16 cellular contexts compared by ENCODE assay signal in the genomic region with DNA sequence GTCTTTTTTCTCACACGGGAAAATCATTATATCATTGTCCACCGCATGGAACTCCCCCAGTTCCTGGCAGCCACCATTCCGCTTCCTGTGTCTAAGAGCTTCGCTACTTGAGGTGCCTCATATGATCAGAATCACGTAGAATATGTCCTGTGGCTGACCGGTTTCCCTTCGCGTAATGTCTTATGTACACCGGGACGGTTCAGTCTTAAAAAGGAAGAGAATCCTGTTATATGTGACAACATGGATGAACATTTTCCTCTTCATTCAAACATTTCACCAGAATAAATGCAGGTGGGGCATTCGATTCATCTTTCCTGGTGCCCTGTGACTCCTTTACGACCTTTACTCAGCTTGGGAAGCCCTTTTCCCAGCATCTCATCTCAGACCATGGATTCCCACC.
DNase-seq lines count a peak whose midpoint lies in the region; ATAC-seq and TF ChIP-seq lines count a peak whose summit lies in the region.
"Had no signal": no experiment of that assay in that cellular context is flagged by ENCODE, and none has a peak within 500 bp of the region (broad histone marks: within the 10 kb centered on the region; RNA-seq: fewer than 3 reads in every experiment).

No MANE protein-coding gene starts in this region.

- H3K79me2 ChIP-seq in GM23338 (replicated peaks; ENCODE audit: insufficient read depth) (no peaks in the 10 kb centered on the region), trophoblast cell (ENCODE audit: control insufficient read depth, insufficient read depth, low read length, poor library complexity) (no peaks in the 10 kb centered on the region)

- H3K14ac ChIP-seq in trophoblast cell (ENCODE audit: low read length), result no peak overlapping the region

- TF ChIP-seq POLR2A in esophagus muscularis mucosa (IDR thresholded peaks at IDR 0.05; ENCODE audit: low read depth), result no peak

- no peak overlapping the region for H3K27ac Mint-ChIP-seq in GM23338
- H3K27ac Mint-ChIP-seq: CD4-positive, alpha-beta T cell had no signal

- H3K27ac ChIP-seq in GM23338 (ENCODE audit: low read depth) (no peak overlapping the region), esophagus muscularis mucosa (replicated peaks in 1 of 4) (no peak overlapping the region), trophoblast cell (ENCODE audit: low read depth, low read length) (no peak overlapping the region)
- H3K27ac ChIP-seq: C4-2B had no signal

- H2BK5ac ChIP-seq in trophoblast cell (ENCODE audit: low read depth, low read length, poor library complexity), result no peak overlapping the region

- 0 out of 3 replicates have a peak, but pooled peaks cover 3% of the 10 kb centered on the region for H3K9me3 Mint-ChIP-seq in GM23338
- H3K9me3 Mint-ChIP-seq: CD4-positive, alpha-beta T cell had no signal

- WGBS in esophagus muscularis mucosa, result 92% methylated on average over 12 of the region's 12 CpGs
- WGBS in trophoblast cell (ENCODE audit: extremely low coverage, insufficient coverage, insufficient read length), result no CpG with 5 or more reads among the region's 12 CpGs

- H3K36me3 Mint-ChIP-seq in GM23338 (ENCODE audit: low read depth), result no peaks in the 10 kb centered on the region

- H3K79me1 ChIP-seq in trophoblast cell (ENCODE audit: low read length), result no peaks in the 10 kb centered on the region

- H3K4me1 ChIP-seq in ES-I3 (ENCODE audit: insufficient read depth, low read length), result peaks cover 9% of the 10 kb centered on the region; the same call in 1 of the 2 replicates
- no peaks in the 10 kb centered on the region for H3K4me1 ChIP-seq in GM23338 (ENCODE audit: insufficient read depth)
- H3K4me1 ChIP-seq in esophagus muscularis mucosa, result peaks cover 0 to 19% (median 16%) of the 10 kb centered on the region in 4 donors
- no peaks in the 10 kb centered on the region for H3K4me1 ChIP-seq in trophoblast cell (ENCODE audit: control insufficient read depth in 1 of 2, insufficient read depth in 2 of 2, low read length in 2 of 2)
- H3K4me1 ChIP-seq: Caco-2 had no signal

- no peak for TF ChIP-seq EP300 in esophagus muscularis mucosa (IDR thresholded peaks at IDR 0.05)

- H3F3A ChIP-seq in GM23338 (replicated peaks; ENCODE audit: low read depth), result no peaks in the 10 kb centered on the region

- H4K20me1 ChIP-seq in GM23338 (replicated peaks; ENCODE audit: insufficient read depth), result no peaks in the 10 kb centered on the region

- ATAC-seq in GM23338 (no peak), HG03469 (IDR thresholded peaks at IDR 0.05; ENCODE audit: unreplicated experiment) (no peak)
- ATAC-seq: GM12878, K562 had no signal

- H3K9me3 ChIP-seq in ES-I3 (ENCODE audit: control insufficient read depth, insufficient read depth, low read length) (no peaks in the 10 kb centered on the region), esophagus muscularis mucosa (no peaks in the 10 kb centered on the region), trophoblast cell (ENCODE audit: insufficient read depth, low read depth, low read length) (peaks cover 6% of the 10 kb centered on the region)
- H3K9me3 ChIP-seq: Caco-2 had no signal

- TF ChIP-seq CTCF in GM23338 (conservative IDR thresholded peaks at IDR 0.05; ENCODE audit: low read depth in 2 of 2), result no peak
- TF ChIP-seq CTCF in esophagus muscularis mucosa (IDR thresholded peaks at IDR 0.05), result no peak

- H3K4me1 Mint-ChIP-seq in GM23338, result peaks cover 9% of the 10 kb centered on the region; the same call in 2 of the 3 replicates

- no peak overlapping the region for H3K4me3 Mint-ChIP-seq in GM23338
- H3K4me3 Mint-ChIP-seq: CD4-positive, alpha-beta T cell had no signal

- peaks cover 3% of the 10 kb centered on the region for H3K27me3 Mint-ChIP-seq in GM23338 (ENCODE audit: insufficient read depth, low read depth, poor library complexity)

- no peak overlapping the region for H4K8ac ChIP-seq in trophoblast cell (ENCODE audit: low read depth, low read length)

- H3K27me3 ChIP-seq in GM23338 (ENCODE audit: insufficient read depth) (no peaks in the 10 kb centered on the region), esophagus muscularis mucosa (no peaks in the 10 kb centered on the region), trophoblast cell (ENCODE audit: insufficient read depth, low read length) (no peaks in the 10 kb centered on the region)

- H2AK5ac ChIP-seq in trophoblast cell (ENCODE audit: low read length), result no peak overlapping the region

- H3K36me3 ChIP-seq in ES-I3 (ENCODE audit: insufficient read depth, low read length) (no peaks in the 10 kb centered on the region), GM23338 (ENCODE audit: insufficient read depth) (no peaks in the 10 kb centered on the region), esophagus muscularis mucosa (no peaks in the 10 kb centered on the region), trophoblast cell (ENCODE audit: control insufficient read depth in 1 of 2, insufficient read depth in 2 of 2, low read length in 2 of 2) (no peaks in the 10 kb centered on the region)

- DNase-seq in GM23338 (ENCODE audit: low spot score) (no peak), esophagus muscularis mucosa (ENCODE audit: extremely low spot score) (peak; percentile 81), trophoblast cell (no peak), cerebellar cortex (ENCODE audit: low spot score) (no peak)
- DNase-seq in activated CD8-positive, alpha-beta memory T cell treated with anti-CD3 and anti-CD28 coated beads, Interleukin-2, amount 50 U/mL, for 4 hours, result no peak
- DNase-seq: ACHN; Caco-2; CD4-positive, alpha-beta T cell; DMS79 treated with DMSO at 0.1 percent for 48 hours; HCEC 1CT; IMR-90 had no signal

- H3K4ac ChIP-seq in trophoblast cell (ENCODE audit: low read depth, low read length), result no peak overlapping the region

- H3K18ac ChIP-seq in trophoblast cell (ENCODE audit: low read length), result no peak overlapping the region

- H2BK120ac ChIP-seq in trophoblast cell (ENCODE audit: insufficient read depth, low read length, poor library complexity), result no peak overlapping the region

- H3K9me2 ChIP-seq in GM23338 (ENCODE audit: insufficient read depth), result peaks cover 5% of the 10 kb centered on the region; the same call in 1 of the 2 replicates

- H3K4me3 ChIP-seq in GM23338, result no peak overlapping the region
- H3K4me3 ChIP-seq in esophagus muscularis mucosa, result no peak overlapping the region
- no peak overlapping the region for H3K4me3 ChIP-seq in trophoblast cell (ENCODE audit: low read depth, low read length)
- H3K4me3 ChIP-seq: GM12878, K562 had no signal

- H2AFZ ChIP-seq in GM23338 (peak overlapping the region; percentile 94), trophoblast cell (ENCODE audit: insufficient read depth, low read length, poor library complexity) (no peak overlapping the region)

- no peak overlapping the region for H3K23ac ChIP-seq in trophoblast cell (ENCODE audit: low read length)

- intact Hi-C loops in esophagus muscularis mucosa (cut with DNase I), result no loop called here

- no peak overlapping the region for H4K91ac ChIP-seq in trophoblast cell (ENCODE audit: low read depth, low read length)

- no peak overlapping the region for H3K4me2 ChIP-seq in GM23338
- no peak overlapping the region for H3K4me2 ChIP-seq in trophoblast cell (ENCODE audit: low read length)

- no peak overlapping the region for H4K12ac ChIP-seq in trophoblast cell (ENCODE audit: low read depth, low read length)

- peak overlapping the region; percentile 25; the same call in 1 of the 2 replicates for H3K9ac ChIP-seq in ES-I3 (ENCODE audit: low read depth, low read length)
- peak overlapping the region; percentile 32 for H3K9ac ChIP-seq in trophoblast cell (ENCODE audit: low read length)

- no peak overlapping the region for H2BK12ac ChIP-seq in trophoblast cell (ENCODE audit: low read length)

TF ChIP-seq in GM23338, 12 proteins besides CTCF, POLR2A, EP300 and RAD21 (continues in another document):
- TF ChIP-seq, protein P1, sequence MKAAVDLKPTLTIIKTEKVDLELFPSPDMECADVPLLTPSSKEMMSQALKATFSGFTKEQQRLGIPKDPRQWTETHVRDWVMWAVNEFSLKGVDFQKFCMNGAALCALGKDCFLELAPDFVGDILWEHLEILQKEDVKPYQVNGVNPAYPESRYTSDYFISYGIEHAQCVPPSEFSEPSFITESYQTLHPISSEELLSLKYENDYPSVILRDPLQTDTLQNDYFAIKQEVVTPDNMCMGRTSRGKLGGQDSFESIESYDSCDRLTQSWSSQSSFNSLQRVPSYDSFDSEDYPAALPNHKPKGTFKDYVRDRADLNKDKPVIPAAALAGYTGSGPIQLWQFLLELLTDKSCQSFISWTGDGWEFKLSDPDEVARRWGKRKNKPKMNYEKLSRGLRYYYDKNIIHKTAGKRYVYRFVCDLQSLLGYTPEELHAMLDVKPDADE (IDR thresholded peaks at IDR 0.05), result no peak
- TF ChIP-seq, protein P2, sequence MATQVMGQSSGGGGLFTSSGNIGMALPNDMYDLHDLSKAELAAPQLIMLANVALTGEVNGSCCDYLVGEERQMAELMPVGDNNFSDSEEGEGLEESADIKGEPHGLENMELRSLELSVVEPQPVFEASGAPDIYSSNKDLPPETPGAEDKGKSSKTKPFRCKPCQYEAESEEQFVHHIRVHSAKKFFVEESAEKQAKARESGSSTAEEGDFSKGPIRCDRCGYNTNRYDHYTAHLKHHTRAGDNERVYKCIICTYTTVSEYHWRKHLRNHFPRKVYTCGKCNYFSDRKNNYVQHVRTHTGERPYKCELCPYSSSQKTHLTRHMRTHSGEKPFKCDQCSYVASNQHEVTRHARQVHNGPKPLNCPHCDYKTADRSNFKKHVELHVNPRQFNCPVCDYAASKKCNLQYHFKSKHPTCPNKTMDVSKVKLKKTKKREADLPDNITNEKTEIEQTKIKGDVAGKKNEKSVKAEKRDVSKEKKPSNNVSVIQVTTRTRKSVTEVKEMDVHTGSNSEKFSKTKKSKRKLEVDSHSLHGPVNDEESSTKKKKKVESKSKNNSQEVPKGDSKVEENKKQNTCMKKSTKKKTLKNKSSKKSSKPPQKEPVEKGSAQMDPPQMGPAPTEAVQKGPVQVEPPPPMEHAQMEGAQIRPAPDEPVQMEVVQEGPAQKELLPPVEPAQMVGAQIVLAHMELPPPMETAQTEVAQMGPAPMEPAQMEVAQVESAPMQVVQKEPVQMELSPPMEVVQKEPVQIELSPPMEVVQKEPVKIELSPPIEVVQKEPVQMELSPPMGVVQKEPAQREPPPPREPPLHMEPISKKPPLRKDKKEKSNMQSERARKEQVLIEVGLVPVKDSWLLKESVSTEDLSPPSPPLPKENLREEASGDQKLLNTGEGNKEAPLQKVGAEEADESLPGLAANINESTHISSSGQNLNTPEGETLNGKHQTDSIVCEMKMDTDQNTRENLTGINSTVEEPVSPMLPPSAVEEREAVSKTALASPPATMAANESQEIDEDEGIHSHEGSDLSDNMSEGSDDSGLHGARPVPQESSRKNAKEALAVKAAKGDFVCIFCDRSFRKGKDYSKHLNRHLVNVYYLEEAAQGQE (IDR thresholded peaks at IDR 0.05; ENCODE audit: unreplicated experiment), result no peak
- TF ChIP-seq ZNF331 (CRISPR knock-in tag; IDR thresholded peaks at IDR 0.05; ENCODE audit: low read depth) (no peak), EZH2 (IDR thresholded peaks at IDR 0.05; ENCODE audit: low read depth, unreplicated experiment) (no peak), POLR2AphosphoS5 (IDR thresholded peaks at IDR 0.05; ENCODE audit: low read depth) (no peak), CREB1 (CRISPR knock-in tag; IDR thresholded peaks at IDR 0.05; ENCODE audit: low read depth) (no peak), ZNF114 (CRISPR knock-in tag; IDR thresholded peaks at IDR 0.05) (no peak), NANOG (IDR thresholded peaks at IDR 0.05; ENCODE audit: borderline replicate concordance) (no peak)
